ENCODE assay signal across 1 cellular context in the genomic region with DNA sequence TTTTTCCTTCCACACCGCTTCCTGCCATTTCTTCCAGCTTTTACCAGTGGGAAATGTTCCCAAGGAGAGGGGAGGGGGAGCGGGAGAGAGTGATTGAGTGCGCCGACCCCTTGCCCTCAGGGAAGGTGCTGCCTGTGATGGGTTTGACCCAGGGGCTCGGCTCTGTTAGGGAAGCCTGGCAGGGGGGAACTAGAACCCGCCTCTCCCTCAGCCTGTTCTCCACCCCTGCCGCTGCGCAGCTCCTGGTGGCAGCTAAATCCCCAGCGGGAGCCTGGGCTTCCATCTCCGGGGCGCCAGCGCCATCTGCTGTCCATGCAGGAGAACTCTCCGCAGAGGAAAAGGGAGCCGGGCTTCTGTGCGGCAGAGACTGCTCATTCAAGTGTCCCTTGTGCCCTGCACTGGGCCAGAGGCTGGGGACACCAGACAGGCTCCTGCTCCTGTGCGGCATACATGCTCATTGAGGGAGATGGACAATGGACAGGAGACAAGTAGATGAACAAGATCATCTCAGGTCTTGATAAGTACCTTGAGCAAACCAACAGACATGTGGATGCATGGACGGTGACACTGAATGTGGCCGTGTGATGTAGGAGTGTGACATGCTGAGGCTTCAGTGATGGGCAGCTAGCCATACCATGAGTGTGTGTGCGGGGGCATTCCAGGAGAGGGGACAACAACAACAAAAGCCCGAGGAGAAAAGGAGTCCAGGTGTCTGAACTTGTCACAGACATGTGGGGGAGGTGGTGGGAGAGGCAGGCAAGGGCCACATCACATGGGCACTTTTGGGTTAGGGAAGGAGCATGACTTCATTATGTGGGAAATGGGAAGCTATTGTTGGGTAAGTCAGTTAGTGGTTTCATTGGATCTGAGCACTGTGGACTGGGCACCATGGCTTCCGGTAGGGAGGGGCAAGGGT.
TF ChIP-seq lines count a peak whose summit lies in the region.

No MANE protein-coding gene starts in this region.

TF ChIP-seq in H1, 55 proteins besides CTCF, POLR2A, EP300 and RAD21:
- TF ChIP-seq, protein P1, sequence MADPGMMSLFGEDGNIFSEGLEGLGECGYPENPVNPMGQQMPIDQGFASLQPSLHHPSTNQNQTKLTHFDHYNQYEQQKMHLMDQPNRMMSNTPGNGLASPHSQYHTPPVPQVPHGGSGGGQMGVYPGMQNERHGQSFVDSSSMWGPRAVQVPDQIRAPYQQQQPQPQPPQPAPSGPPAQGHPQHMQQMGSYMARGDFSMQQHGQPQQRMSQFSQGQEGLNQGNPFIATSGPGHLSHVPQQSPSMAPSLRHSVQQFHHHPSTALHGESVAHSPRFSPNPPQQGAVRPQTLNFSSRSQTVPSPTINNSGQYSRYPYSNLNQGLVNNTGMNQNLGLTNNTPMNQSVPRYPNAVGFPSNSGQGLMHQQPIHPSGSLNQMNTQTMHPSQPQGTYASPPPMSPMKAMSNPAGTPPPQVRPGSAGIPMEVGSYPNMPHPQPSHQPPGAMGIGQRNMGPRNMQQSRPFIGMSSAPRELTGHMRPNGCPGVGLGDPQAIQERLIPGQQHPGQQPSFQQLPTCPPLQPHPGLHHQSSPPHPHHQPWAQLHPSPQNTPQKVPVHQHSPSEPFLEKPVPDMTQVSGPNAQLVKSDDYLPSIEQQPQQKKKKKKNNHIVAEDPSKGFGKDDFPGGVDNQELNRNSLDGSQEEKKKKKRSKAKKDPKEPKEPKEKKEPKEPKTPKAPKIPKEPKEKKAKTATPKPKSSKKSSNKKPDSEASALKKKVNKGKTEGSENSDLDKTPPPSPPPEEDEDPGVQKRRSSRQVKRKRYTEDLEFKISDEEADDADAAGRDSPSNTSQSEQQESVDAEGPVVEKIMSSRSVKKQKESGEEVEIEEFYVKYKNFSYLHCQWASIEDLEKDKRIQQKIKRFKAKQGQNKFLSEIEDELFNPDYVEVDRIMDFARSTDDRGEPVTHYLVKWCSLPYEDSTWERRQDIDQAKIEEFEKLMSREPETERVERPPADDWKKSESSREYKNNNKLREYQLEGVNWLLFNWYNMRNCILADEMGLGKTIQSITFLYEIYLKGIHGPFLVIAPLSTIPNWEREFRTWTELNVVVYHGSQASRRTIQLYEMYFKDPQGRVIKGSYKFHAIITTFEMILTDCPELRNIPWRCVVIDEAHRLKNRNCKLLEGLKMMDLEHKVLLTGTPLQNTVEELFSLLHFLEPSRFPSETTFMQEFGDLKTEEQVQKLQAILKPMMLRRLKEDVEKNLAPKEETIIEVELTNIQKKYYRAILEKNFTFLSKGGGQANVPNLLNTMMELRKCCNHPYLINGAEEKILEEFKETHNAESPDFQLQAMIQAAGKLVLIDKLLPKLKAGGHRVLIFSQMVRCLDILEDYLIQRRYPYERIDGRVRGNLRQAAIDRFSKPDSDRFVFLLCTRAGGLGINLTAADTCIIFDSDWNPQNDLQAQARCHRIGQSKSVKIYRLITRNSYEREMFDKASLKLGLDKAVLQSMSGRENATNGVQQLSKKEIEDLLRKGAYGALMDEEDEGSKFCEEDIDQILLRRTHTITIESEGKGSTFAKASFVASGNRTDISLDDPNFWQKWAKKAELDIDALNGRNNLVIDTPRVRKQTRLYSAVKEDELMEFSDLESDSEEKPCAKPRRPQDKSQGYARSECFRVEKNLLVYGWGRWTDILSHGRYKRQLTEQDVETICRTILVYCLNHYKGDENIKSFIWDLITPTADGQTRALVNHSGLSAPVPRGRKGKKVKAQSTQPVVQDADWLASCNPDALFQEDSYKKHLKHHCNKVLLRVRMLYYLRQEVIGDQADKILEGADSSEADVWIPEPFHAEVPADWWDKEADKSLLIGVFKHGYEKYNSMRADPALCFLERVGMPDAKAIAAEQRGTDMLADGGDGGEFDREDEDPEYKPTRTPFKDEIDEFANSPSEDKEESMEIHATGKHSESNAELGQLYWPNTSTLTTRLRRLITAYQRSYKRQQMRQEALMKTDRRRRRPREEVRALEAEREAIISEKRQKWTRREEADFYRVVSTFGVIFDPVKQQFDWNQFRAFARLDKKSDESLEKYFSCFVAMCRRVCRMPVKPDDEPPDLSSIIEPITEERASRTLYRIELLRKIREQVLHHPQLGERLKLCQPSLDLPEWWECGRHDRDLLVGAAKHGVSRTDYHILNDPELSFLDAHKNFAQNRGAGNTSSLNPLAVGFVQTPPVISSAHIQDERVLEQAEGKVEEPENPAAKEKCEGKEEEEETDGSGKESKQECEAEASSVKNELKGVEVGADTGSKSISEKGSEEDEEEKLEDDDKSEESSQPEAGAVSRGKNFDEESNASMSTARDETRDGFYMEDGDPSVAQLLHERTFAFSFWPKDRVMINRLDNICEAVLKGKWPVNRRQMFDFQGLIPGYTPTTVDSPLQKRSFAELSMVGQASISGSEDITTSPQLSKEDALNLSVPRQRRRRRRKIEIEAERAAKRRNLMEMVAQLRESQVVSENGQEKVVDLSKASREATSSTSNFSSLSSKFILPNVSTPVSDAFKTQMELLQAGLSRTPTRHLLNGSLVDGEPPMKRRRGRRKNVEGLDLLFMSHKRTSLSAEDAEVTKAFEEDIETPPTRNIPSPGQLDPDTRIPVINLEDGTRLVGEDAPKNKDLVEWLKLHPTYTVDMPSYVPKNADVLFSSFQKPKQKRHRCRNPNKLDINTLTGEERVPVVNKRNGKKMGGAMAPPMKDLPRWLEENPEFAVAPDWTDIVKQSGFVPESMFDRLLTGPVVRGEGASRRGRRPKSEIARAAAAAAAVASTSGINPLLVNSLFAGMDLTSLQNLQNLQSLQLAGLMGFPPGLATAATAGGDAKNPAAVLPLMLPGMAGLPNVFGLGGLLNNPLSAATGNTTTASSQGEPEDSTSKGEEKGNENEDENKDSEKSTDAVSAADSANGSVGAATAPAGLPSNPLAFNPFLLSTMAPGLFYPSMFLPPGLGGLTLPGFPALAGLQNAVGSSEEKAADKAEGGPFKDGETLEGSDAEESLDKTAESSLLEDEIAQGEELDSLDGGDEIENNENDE (IDR thresholded peaks at IDR 0.05; ENCODE audit: insufficient replicate concordance, low read length) = no peak
- TF ChIP-seq, protein P2, sequence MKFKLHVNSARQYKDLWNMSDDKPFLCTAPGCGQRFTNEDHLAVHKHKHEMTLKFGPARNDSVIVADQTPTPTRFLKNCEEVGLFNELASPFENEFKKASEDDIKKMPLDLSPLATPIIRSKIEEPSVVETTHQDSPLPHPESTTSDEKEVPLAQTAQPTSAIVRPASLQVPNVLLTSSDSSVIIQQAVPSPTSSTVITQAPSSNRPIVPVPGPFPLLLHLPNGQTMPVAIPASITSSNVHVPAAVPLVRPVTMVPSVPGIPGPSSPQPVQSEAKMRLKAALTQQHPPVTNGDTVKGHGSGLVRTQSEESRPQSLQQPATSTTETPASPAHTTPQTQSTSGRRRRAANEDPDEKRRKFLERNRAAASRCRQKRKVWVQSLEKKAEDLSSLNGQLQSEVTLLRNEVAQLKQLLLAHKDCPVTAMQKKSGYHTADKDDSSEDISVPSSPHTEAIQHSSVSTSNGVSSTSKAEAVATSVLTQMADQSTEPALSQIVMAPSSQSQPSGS (IDR thresholded peaks at IDR 0.05; ENCODE audit: low read length) = 0 out of 2 replicates have a peak, but pooled peaks have one; percentile 44
- TF ChIP-seq FOSL1 (IDR thresholded peaks at IDR 0.05; ENCODE audit: insufficient read depth, low read depth, low read length) (no peak), RXRA (IDR thresholded peaks at IDR 0.05; ENCODE audit: insufficient read depth, low read depth, low read length) (peak; percentile 84; the same call in 1 of the 2 replicates), SRF (IDR thresholded peaks at IDR 0.05; ENCODE audit: low read depth, low read length) (no peak), CEBPB (IDR thresholded peaks at IDR 0.05; ENCODE audit: low read depth, low read length) (no peak), RBBP5 (IDR thresholded peaks at IDR 0.05; ENCODE audit: borderline replicate concordance, low read depth, low read length) (no peak), PHF8 (conservative IDR thresholded peaks at IDR 0.05; ENCODE audit: low read depth, low read length) (no peak), NANOG (IDR thresholded peaks at IDR 0.05; ENCODE audit: insufficient read depth, low read depth, low read length, poor library complexity, severe bottlenecking) (peak; percentile 20), SP4 (IDR thresholded peaks at IDR 0.05; ENCODE audit: low read length) (no peak), EGR1 (IDR thresholded peaks at IDR 0.05; ENCODE audit: borderline replicate concordance, low read depth, low read length) (no peak), SP1 (IDR thresholded peaks at IDR 0.05; ENCODE audit: low read depth, low read length) (no peak), TAF1 (IDR thresholded peaks at IDR 0.05; ENCODE audit: low read depth, low read length) (no peak), BACH1 (IDR thresholded peaks at IDR 0.05; ENCODE audit: low read length) (no peak), SAP30 (IDR thresholded peaks at IDR 0.05; ENCODE audit: insufficient read depth, insufficient replicate concordance, low read length) (no peak), HDAC6 (IDR thresholded peaks at IDR 0.05; ENCODE audit: low read depth, low read length) (no peak), POLR2AphosphoS5 (IDR thresholded peaks at IDR 0.05; ENCODE audit: low read depth, low read length) (no peak), ZNF274 (IDR thresholded peaks at IDR 0.05; ENCODE audit: borderline replicate concordance, extremely low read depth, low read length) (no peak), TAF7 (optimal IDR thresholded peaks at IDR 0.05; ENCODE audit: borderline replicate concordance, low read depth, low read length) (no peak), POU5F1 (IDR thresholded peaks at IDR 0.05; ENCODE audit: low read depth, low read length) (no peak), ASH2L (IDR thresholded peaks at IDR 0.05; ENCODE audit: low read length) (peak; percentile 42), TEAD4 (IDR thresholded peaks at IDR 0.05; ENCODE audit: low read depth, low read length) (no peak), TBP (IDR thresholded peaks at IDR 0.05; ENCODE audit: low read depth, low read length) (no peak), BRCA1 (IDR thresholded peaks at IDR 0.05; ENCODE audit: low read depth, low read length) (no peak), KDM1A (IDR thresholded peaks at IDR 0.05; ENCODE audit: borderline replicate concordance, low read length) (no peak), MAFK (IDR thresholded peaks at IDR 0.05; ENCODE audit: low read depth, low read length) (no peak), SIX5 (IDR thresholded peaks at IDR 0.05; ENCODE audit: low read depth, low read length) (no peak), HDAC2 (IDR thresholded peaks at IDR 0.05; ENCODE audit: borderline replicate concordance in 1 of 2, low read depth in 2 of 2, low read length in 2 of 2) (no peak), JUN (IDR thresholded peaks at IDR 0.05; ENCODE audit: low read depth, low read length) (no peak), SUZ12 (IDR thresholded peaks at IDR 0.05; ENCODE audit: low read length) (no peak), NRF1 (IDR thresholded peaks at IDR 0.05; ENCODE audit: low read depth, low read length) (no peak), CHD2 (IDR thresholded peaks at IDR 0.05; ENCODE audit: low read length) (0 out of 2 replicates have a peak, but pooled peaks have one; percentile 41), SIRT6 (IDR thresholded peaks at IDR 0.05; ENCODE audit: low read length) (no peak), RNF2 (IDR thresholded peaks at IDR 0.05; ENCODE audit: borderline replicate concordance, low read depth, low read length, missing control alignments, poor library complexity, severe bottlenecking) (no peak), KDM5A (IDR thresholded peaks at IDR 0.05; ENCODE audit: low read length) (no peak), SP2 (IDR thresholded peaks at IDR 0.05; ENCODE audit: low read length) (no peak), CBX5 (IDR thresholded peaks at IDR 0.05; ENCODE audit: low read depth, low read length) (no peak), GABPA (IDR thresholded peaks at IDR 0.05; ENCODE audit: borderline replicate concordance, insufficient read depth, low read length) (peak; percentile 60; the same call in 1 of the 2 replicates), KDM4A (IDR thresholded peaks at IDR 0.05; ENCODE audit: low read depth, low read length, severe bottlenecking) (no peak), JUND (IDR thresholded peaks at IDR 0.05; ENCODE audit: low read length) (0 out of 2 replicates have a peak, but pooled peaks have one; percentile 35), EZH2 (IDR thresholded peaks at IDR 0.05; ENCODE audit: low read depth, low read length, severe bottlenecking) (no peak), GTF2F1 (IDR thresholded peaks at IDR 0.05; ENCODE audit: borderline replicate concordance, low read depth, low read length) (no peak), CREB1 (IDR thresholded peaks at IDR 0.05) (no peak), CHD1 (IDR thresholded peaks at IDR 0.05; ENCODE audit: low read depth, low read length) (no peak), SIN3A (conservative IDR thresholded peaks at IDR 0.05 in 1 of 2, IDR thresholded peaks at IDR 0.05 in 1 of 2; ENCODE audit: low read depth in 1 of 2, low read length in 2 of 2) (peak in 1 of 2 experiments; percentile 65; a peak in 1 of 4 replicates), RFX5 (IDR thresholded peaks at IDR 0.05; ENCODE audit: borderline replicate concordance, low read depth, low read length) (no peak), BCL11A (IDR thresholded peaks at IDR 0.05; ENCODE audit: low read depth in 2 of 2, low read length in 2 of 2) (no peak), TCF12 (IDR thresholded peaks at IDR 0.05; ENCODE audit: low read depth, low read length) (no peak), CBX8 (IDR thresholded peaks at IDR 0.05; ENCODE audit: borderline replicate concordance, low read depth, low read length) (no peak), YY1 (IDR thresholded peaks at IDR 0.05; ENCODE audit: low read depth, low read length) (peak; percentile 68), CTBP2 (IDR thresholded peaks at IDR 0.05; ENCODE audit: borderline replicate concordance, insufficient read depth, insufficient read length, low read length) (no peak)
- TF ChIP-seq, protein P3, sequence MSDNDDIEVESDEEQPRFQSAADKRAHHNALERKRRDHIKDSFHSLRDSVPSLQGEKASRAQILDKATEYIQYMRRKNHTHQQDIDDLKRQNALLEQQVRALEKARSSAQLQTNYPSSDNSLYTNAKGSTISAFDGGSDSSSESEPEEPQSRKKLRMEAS (IDR thresholded peaks at IDR 0.05) = no peak
- TF ChIP-seq, protein P4, sequence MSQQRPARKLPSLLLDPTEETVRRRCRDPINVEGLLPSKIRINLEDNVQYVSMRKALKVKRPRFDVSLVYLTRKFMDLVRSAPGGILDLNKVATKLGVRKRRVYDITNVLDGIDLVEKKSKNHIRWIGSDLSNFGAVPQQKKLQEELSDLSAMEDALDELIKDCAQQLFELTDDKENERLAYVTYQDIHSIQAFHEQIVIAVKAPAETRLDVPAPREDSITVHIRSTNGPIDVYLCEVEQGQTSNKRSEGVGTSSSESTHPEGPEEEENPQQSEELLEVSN (IDR thresholded peaks at IDR 0.05) = no peak
- TF ChIP-seq, protein P5, sequence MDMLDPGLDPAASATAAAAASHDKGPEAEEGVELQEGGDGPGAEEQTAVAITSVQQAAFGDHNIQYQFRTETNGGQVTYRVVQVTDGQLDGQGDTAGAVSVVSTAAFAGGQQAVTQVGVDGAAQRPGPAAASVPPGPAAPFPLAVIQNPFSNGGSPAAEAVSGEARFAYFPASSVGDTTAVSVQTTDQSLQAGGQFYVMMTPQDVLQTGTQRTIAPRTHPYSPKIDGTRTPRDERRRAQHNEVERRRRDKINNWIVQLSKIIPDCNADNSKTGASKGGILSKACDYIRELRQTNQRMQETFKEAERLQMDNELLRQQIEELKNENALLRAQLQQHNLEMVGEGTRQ (IDR thresholded peaks at IDR 0.05; ENCODE audit: low read length) = no peak
- TF ChIP-seq, protein P6, sequence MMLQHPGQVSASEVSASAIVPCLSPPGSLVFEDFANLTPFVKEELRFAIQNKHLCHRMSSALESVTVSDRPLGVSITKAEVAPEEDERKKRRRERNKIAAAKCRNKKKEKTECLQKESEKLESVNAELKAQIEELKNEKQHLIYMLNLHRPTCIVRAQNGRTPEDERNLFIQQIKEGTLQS (IDR thresholded peaks at IDR 0.05; ENCODE audit: insufficient read depth, low read depth, low read length) = no peak
